ENCODE assay signal across 24 cellular contexts in the genomic region with DNA sequence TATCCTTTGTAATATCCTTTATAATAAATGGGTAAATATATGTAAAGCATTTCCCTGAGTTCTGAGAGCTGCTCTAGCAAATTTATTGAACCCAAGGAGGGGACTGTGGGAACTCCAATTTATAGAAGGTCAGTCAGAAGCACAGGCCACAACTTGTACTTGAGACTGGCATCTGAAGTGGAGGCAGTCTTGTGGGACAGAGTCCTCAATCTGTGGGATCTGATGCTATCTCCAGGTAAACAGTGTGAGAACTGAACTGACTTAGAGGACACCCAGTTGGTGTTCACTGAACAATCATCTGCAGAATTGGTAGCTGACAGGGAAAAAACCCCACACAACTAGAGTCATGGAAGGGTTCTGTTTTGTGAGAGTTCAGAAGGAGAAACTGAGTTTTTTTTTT.
"Had no signal": no experiment of that assay in that cellular context is flagged by ENCODE, and none has a peak within 500 bp of the region (broad histone marks: within the 10 kb centered on the region; RNA-seq: fewer than 3 reads in every experiment).

No MANE protein-coding gene starts in this region.

- H3K27me3 ChIP-seq: ascending aorta, cardiac muscle cell, colonic mucosa, gastrocnemius medialis, neural progenitor cell, right atrium auricular region, transverse colon had no signal

- H3K9me3 Mint-ChIP-seq: activated naive CD8-positive, alpha-beta T cell treated with anti-CD3 and anti-CD28 coated beads for 36 hours; neural progenitor cell had no signal

- H3K4me3 ChIP-seq: ascending aorta, cardiac muscle cell, colonic mucosa, gastrocnemius medialis, neural progenitor cell, psoas muscle, right atrium auricular region, transverse colon had no signal

- DNase-seq: activated CD4-positive, alpha-beta T cell treated with anti-CD3 and anti-CD28 coated beads for 4 hours; activated CD4-positive, alpha-beta T cell treated with anti-CD3 and anti-CD28 coated beads, Interleukin-2, amount 50 U/mL, for 4 hours; activated CD8-positive, alpha-beta memory T cell treated with anti-CD3 and anti-CD28 coated beads for 24 hours; activated naive CD4-positive, alpha-beta T cell; activated naive CD8-positive, alpha-beta T cell treated with anti-CD3 and anti-CD28 coated beads for 36 hours; cerebellar nuclear complex; colonic mucosa; effector CD8-positive, alpha-beta T cell; gastrocnemius medialis; glutamatergic neuron; left cardiac atrium; mammary epithelial cell; occipital lobe; psoas muscle; stimulated activated naive CD4-positive, alpha-beta T cell treated with Interleukin-2 at 50 U/mL for 16 hours; T-helper 9 cell; transverse colon had no signal

- H3K27ac ChIP-seq: ascending aorta, cardiac muscle cell, colonic mucosa, gastrocnemius medialis, neural progenitor cell, parathyroid adenoma, psoas muscle, right atrium auricular region, transverse colon, VCaP had no signal

- H3K4me1 ChIP-seq: ascending aorta, colonic mucosa had no signal

- H3K27me3 Mint-ChIP-seq: activated naive CD8-positive, alpha-beta T cell treated with anti-CD3 and anti-CD28 coated beads for 36 hours; brain had no signal

- ATAC-seq: gastrocnemius medialis, left cardiac atrium, psoas muscle had no signal

- H3K27ac Mint-ChIP-seq: activated naive CD8-positive, alpha-beta T cell treated with anti-CD3 and anti-CD28 coated beads for 36 hours; brain; neural progenitor cell had no signal

- H3K9me3 ChIP-seq: ascending aorta, colonic mucosa, gastrocnemius medialis, psoas muscle, right atrium auricular region, transverse colon had no signal

- H3K4me3 Mint-ChIP-seq: activated naive CD8-positive, alpha-beta T cell treated with anti-CD3 and anti-CD28 coated beads for 36 hours; brain; neural progenitor cell had no signal
